ENCODE assay signal across 8 cellular contexts in genomic region chr17:43878260-43879082, GRCh38. TPM values are rescaled to one million over a fixed set of nuclear protein-coding genes. Genes with fewer than 3 reads are reported as not detected.
DNase-seq lines count a peak whose midpoint lies in the region; ATAC-seq and TF ChIP-seq lines count a peak whose summit lies in the region.

No MANE protein-coding gene starts in this region.

- no peak overlapping the region for H3K4me3 ChIP-seq in lower leg skin (ENCODE audit: low read depth, poor library complexity, severe bottlenecking)

- peak; percentile 77 for ATAC-seq in GM21529 (IDR thresholded peaks at IDR 0.05; ENCODE audit: unreplicated experiment)
- ATAC-seq in HG03378 (IDR thresholded peaks at IDR 0.05; ENCODE audit: unreplicated experiment), result no peak

- peak in 1 of 3 donors; percentile 65 for TF ChIP-seq CTCF in lower leg skin (IDR thresholded peaks at IDR 0.05)

- DNase-seq in AML-193 (lab: John Stamatoyannopoulos, UW) (peak; percentile 59 to 75), NCI-H345 (lab: John Stamatoyannopoulos, UW) (peak; percentile 42), dedifferentiated amniotic fluid mesenchymal stem cell (ENCODE audit: extremely low spot score) (peak; percentile 64), lower leg skin (ENCODE audit: low spot score in 2 of 2) (peak; percentile 47 to 91)
- peak; percentile 52 to 55 for DNase-seq in activated CD4-positive, alpha-beta T cell treated with anti-CD3 and anti-CD28 coated beads, Interleukin-2, amount 50 U/mL, for 24 hours (ENCODE audit: low read depth in 1 of 2, low spot score in 1 of 2)
- DNase-seq in stimulated activated CD4-positive, alpha-beta T cell treated with anti-CD3 and anti-CD28 coated beads, TNF-alpha, amount 100 ng/mL, for 1 hour (ENCODE audit: low read depth in 3 of 3, low spot score in 1 of 3), result peak in 2 of 3 donors; percentile 25 to 75

- 15 to 26% methylated on average over 6 to 9 of the region's 12 CpGs for WGBS in lower leg skin, 2 donors

- intact Hi-C loops in lower leg skin (cut with DNase I; ENCODE audit: low total_unique reads), result no loop called here

- no peak for TF ChIP-seq POLR2A in lower leg skin (IDR thresholded peaks at IDR 0.05)

RNA-seq across cellular contexts. Expression of gene MPP2, which starts 28.9 kb away (rescaled TPM):
- total RNA-seq in lower leg skin, result 10 to 100 TPM in 1 of 4 donors, 1 to 10 TPM in 2, under 1 TPM in 1; 0.42 to 10.7 (median 3.7) TPM

RNA-seq across cellular contexts. Expression of gene CD300LG, which starts 31.5 kb away (rescaled TPM):
- total RNA-seq in lower leg skin, result 1 to 10 TPM; 6.2 to 9.7 (median 9.0) TPM

RNA-seq across cellular contexts. Expression of gene MPP3, which starts 45.5 kb away (rescaled TPM):
- total RNA-seq in lower leg skin, result 1 to 10 TPM; 1.9 to 8.9 (median 6.3) TPM
